Comparison of ENCODE assay signal across 27 cellular contexts in genomic region chr5:119630752-119631440, GRCh38. TPM values are rescaled to one million over a fixed set of nuclear protein-coding genes. Genes with fewer than 3 reads are reported as not detected.
"Had no signal": no experiment of that assay in that cellular context is flagged by ENCODE, and none has a peak within 500 bp of the region (broad histone marks: within the 10 kb centered on the region; RNA-seq: fewer than 3 reads in every experiment).

No MANE protein-coding gene starts in this region.

- H3K36me3 Mint-ChIP-seq: activated naive CD4-positive, alpha-beta T cell treated with anti-CD3 and anti-CD28 coated beads, Interleukin-2, amount 50 U/mL, for 72 hours; natural killer cell; stimulated activated naive B cell treated with anti-CD40 and anti-IgM and Interleukin-4, amounts not matched to agents 10 μg/mL and 1 μg/mL and 100 μg/mL, for 72 hours had no signal

- H3K4me1 Mint-ChIP-seq: activated B cell treated with CpG ODN at 0.5 μM for 24 hours; activated CD4-positive, alpha-beta T cell treated with anti-CD3 and anti-CD28 coated beads for 36 hours; activated T-helper 17 cell treated with anti-CD3 and anti-CD28 coated beads, Interleukin-2, amount 50 U/mL, for 72 hours; natural killer cell had no signal

- H3K4me3 Mint-ChIP-seq: activated B cell treated with CpG ODN at 0.5 μM for 24 hours; activated CD4-positive, alpha-beta T cell treated with anti-CD3 and anti-CD28 coated beads for 36 hours; activated T-cell treated with anti-CD3 and anti-CD28 coated beads, Interleukin-2, amount 50 U/mL, for 24 hours; activated T-helper 17 cell treated with anti-CD3 and anti-CD28 coated beads, Interleukin-2, amount 50 U/mL, for 72 hours; dendritic cell treated with granulocyte-macrophage colony-stimulating factor and Interleukin-4, amounts not matched to agents 40 ng/mL and 50 ng/mL, for 4 days; natural killer cell; stimulated activated naive B cell treated with anti-CD40 and anti-IgM and Interleukin-4, amounts not matched to agents 10 μg/mL and 1 μg/mL and 100 μg/mL, for 72 hours; T-helper 2 cell treated with Interferon-gamma antibody and Interleukin-4, amounts not matched to agents 5 μg/mL and 100 μg/mL, for 36 hours had no signal

- H3K27ac ChIP-seq: ascending aorta, brain microvascular endothelial cell, ovary, prostate gland, testis had no signal

- ATAC-seq: activated CD4-positive, alpha-beta T cell treated with anti-CD3 and anti-CD28 coated beads for 36 hours; activated naive CD4-positive, alpha-beta T cell treated with anti-CD3 and anti-CD28 coated beads, Interleukin-2, amount 50 U/mL, for 72 hours; activated T-helper 17 cell treated with anti-CD3 and anti-CD28 coated beads, Interleukin-2, amount 50 U/mL, for 72 hours; natural killer cell; stimulated activated naive B cell treated with anti-CD40 and anti-IgM and Interleukin-4, amounts not matched to agents 10 μg/mL and 1 μg/mL and 100 μg/mL, for 72 hours had no signal

- H3K27me3 ChIP-seq: ascending aorta, brain microvascular endothelial cell, ovary, testis had no signal

- H3K27ac Mint-ChIP-seq: activated B cell treated with CpG ODN at 0.5 μM for 24 hours; activated CD4-positive, alpha-beta T cell treated with anti-CD3 and anti-CD28 coated beads for 36 hours; activated naive CD4-positive, alpha-beta T cell treated with anti-CD3 and anti-CD28 coated beads, Interleukin-2, amount 50 U/mL, for 72 hours; activated T-cell treated with anti-CD3 and anti-CD28 coated beads, Interleukin-2, amount 50 U/mL, for 24 hours; activated T-helper 17 cell treated with anti-CD3 and anti-CD28 coated beads, Interleukin-2, amount 50 U/mL, for 72 hours; dendritic cell treated with granulocyte-macrophage colony-stimulating factor and Interleukin-4, amounts not matched to agents 40 ng/mL and 50 ng/mL, for 4 days; natural killer cell; stimulated activated naive B cell treated with anti-CD40 and anti-IgM and Interleukin-4, amounts not matched to agents 10 μg/mL and 1 μg/mL and 100 μg/mL, for 72 hours; T-helper 2 cell treated with Interferon-gamma antibody and Interleukin-4, amounts not matched to agents 5 μg/mL and 100 μg/mL, for 36 hours had no signal

- H3K9me3 Mint-ChIP-seq: activated naive CD4-positive, alpha-beta T cell treated with anti-CD3 and anti-CD28 coated beads, Interleukin-2, amount 50 U/mL, for 72 hours; activated T-helper 17 cell treated with anti-CD3 and anti-CD28 coated beads, Interleukin-2, amount 50 U/mL, for 72 hours; dendritic cell treated with granulocyte-macrophage colony-stimulating factor and Interleukin-4, amounts not matched to agents 40 ng/mL and 50 ng/mL, for 4 days; stimulated activated naive B cell treated with anti-CD40 and anti-IgM and Interleukin-4, amounts not matched to agents 10 μg/mL and 1 μg/mL and 100 μg/mL, for 72 hours; T-helper 2 cell treated with Interferon-gamma antibody and Interleukin-4, amounts not matched to agents 5 μg/mL and 100 μg/mL, for 36 hours had no signal

- H3K9me3 ChIP-seq: ascending aorta, ovary, prostate gland, testis had no signal

- H3K4me3 ChIP-seq: ascending aorta, ovary, prostate gland had no signal

- H3K36me3 ChIP-seq: ascending aorta, brain microvascular endothelial cell, ovary, prostate gland had no signal

- H3K4me1 ChIP-seq: ascending aorta, prostate gland, testis had no signal

- DNase-seq: activated B cell treated with CpG ODN at 0.5 μM for 24 hours; activated CD4-positive, alpha-beta T cell treated with anti-CD3 and anti-CD28 coated beads for 36 hours; activated CD4-positive, alpha-beta T cell treated with anti-CD3 and anti-CD28 coated beads, Interleukin-2, amount 50 U/mL, for 4 hours; activated CD8-positive, alpha-beta memory T cell treated with anti-CD3 and anti-CD28 coated beads for 24 hours; activated CD8-positive, alpha-beta memory T cell treated with anti-CD3 and anti-CD28 coated beads, Interleukin-2, amount 50 U/mL, for 4 hours; activated T-cell treated with anti-CD3 and anti-CD28 coated beads, Interleukin-2, amount 50 U/mL, for 24 hours; brain microvascular endothelial cell; caudate nucleus; effector CD4-positive, alpha-beta T cell; kidney; midbrain; natural killer cell; ovary; stimulated activated CD4-positive, alpha-beta T cell treated with anti-CD3 and anti-CD28 coated beads, Interleukin-2, amount 100 ng/mL, for 48 hours; stimulated activated CD8-positive, alpha-beta memory T cell treated with anti-CD3 and anti-CD28 coated beads, Interleukin-4, amount 100 ng/mL, for 48 hours; stimulated activated naive B cell treated with anti-CD40 and anti-IgM and Interleukin-4, amounts not matched to agents 10 μg/mL and 1 μg/mL and 100 μg/mL, for 72 hours; testis; trophoblast cell had no signal

RNA-seq across cellular contexts. Expression of gene FAM170A, which starts 1.5 kb away (rescaled TPM):
- total RNA-seq: activated B cell treated with CpG ODN at 0.5 μM for 24 hours; activated CD4-positive, alpha-beta T cell treated with anti-CD3 and anti-CD28 coated beads for 36 hours; activated naive CD4-positive, alpha-beta T cell treated with anti-CD3 and anti-CD28 coated beads, Interleukin-2, amount 50 U/mL, for 72 hours; activated T-helper 17 cell treated with anti-CD3 and anti-CD28 coated beads, Interleukin-2, amount 50 U/mL, for 72 hours; ascending aorta; epithelial cell of proximal tubule; fibroblast of villous mesenchyme; glomerular endothelial cell; natural killer cell; ovary had no signal
